25 cellular contexts compared by ENCODE assay signal in genomic region chr2:18325118-18325517, GRCh38.
DNase-seq lines count a peak whose midpoint lies in the region; ATAC-seq, FAIRE-seq and TF ChIP-seq lines count a peak whose summit lies in the region.
"Had no signal": no experiment of that assay in that cellular context is flagged by ENCODE, and none has a peak within 500 bp of the region (broad histone marks: within the 10 kb centered on the region; RNA-seq: fewer than 3 reads in every experiment).

No MANE protein-coding gene starts in this region.

- DNase-seq in DMS53 (lab: John Stamatoyannopoulos, UW) = peak; percentile 5
- no peak for DNase-seq in DMS53 treated with DMSO at 0.1 percent for 48 hours (lab: John Stamatoyannopoulos, UW; ENCODE audit: unreplicated experiment)
- peak; percentile 15 for DNase-seq in NCI-H748 (lab: John Stamatoyannopoulos, UW; ENCODE audit: unreplicated experiment)
- no peak for DNase-seq in NCI-H748 treated with DMSO at 0.1 percent for 48 hours (lab: John Stamatoyannopoulos, UW)
- DNase-seq in A549 (ENCODE audit: low read depth in 1 of 2, low spot score in 1 of 2) = no peak
- DNase-seq in RPMI8226 = peak; percentile 5
- DNase-seq in glomerular visceral epithelial cell (ENCODE audit: extremely low spot score) = no peak
- DNase-seq: ACHN; AML-193; BE2C; CD4-positive, alpha-beta T cell; CD8-positive, alpha-beta memory T cell; DMS 273 treated with DMSO at 0.1 percent for 48 hours; DND-41; GOT3; HFFc6 had no signal

- no peaks in the 10 kb centered on the region for H3K9me3 ChIP-seq in A549
- H3K9me3 ChIP-seq: BE2C; BLaER1 treated with 17β-estradiol and CSF1 and Interleukin-3, amounts not matched to agents 10 nM and 100 nM; HAP-1 had no signal

- no peaks in the 10 kb centered on the region for H3K4me1 ChIP-seq in A549
- H3K4me1 ChIP-seq: BE2C; BLaER1 treated with 17β-estradiol and CSF1 and Interleukin-3, amounts not matched to agents 10 nM and 100 nM; HAP-1 had no signal

- TF ChIP-seq RAD21 in A549 (conservative IDR thresholded peaks at IDR 0.05 in 1 of 2, IDR thresholded peaks at IDR 0.05 in 1 of 2) = no peak

- H3K4me2 ChIP-seq in A549 = no peak overlapping the region
- H3K4me2 ChIP-seq: BLaER1 treated with 17β-estradiol and CSF1 and Interleukin-3, amounts not matched to agents 10 nM and 100 nM had no signal

- ATAC-seq in A549 (no peak), GM21825 (IDR thresholded peaks at IDR 0.05; ENCODE audit: unreplicated experiment) (no peak)

- CTCF ChIA-PET in A549 (lab: Yijun Ruan, JAX) = interaction anchor here (0.7 kb wide), 1 partner anchor 1405 kb away, joined by 3 read pairs; no protein-coding TSS in a partner anchor

- WGBS in A549 (ENCODE audit: missing lambda C conversion rate) = 67% methylated on average over 5 of the region's 5 CpGs

- FAIRE-seq in A549 (lab: Jason Lieb, UNC) = no peak
- FAIRE-seq: A204.1, D721Med, G401.6, GM12892, H54 had no signal

- no peak for TF ChIP-seq CTCF in A549 (IDR thresholded peaks at IDR 0.05)

- POLR2A ChIA-PET in A549 (lab: Yijun Ruan, JAX) = no interaction called here

- no peak for TF ChIP-seq EP300 in A549 (IDR thresholded peaks at IDR 0.05)

- TF ChIP-seq POLR2A in A549 (IDR thresholded peaks at IDR 0.05; ENCODE audit: low read length) = no peak

- no peak overlapping the region for H3K27ac ChIP-seq in A549
- H3K27ac ChIP-seq: 22Rv1; BLaER1 treated with 17β-estradiol and CSF1 and Interleukin-3, amounts not matched to agents 10 nM and 100 nM had no signal

- H3K4me3 ChIP-seq in A549 = no peak overlapping the region
- H3K4me3 ChIP-seq: BLaER1 treated with 17β-estradiol and CSF1 and Interleukin-3, amounts not matched to agents 10 nM and 100 nM; HAP-1 had no signal

TF ChIP-seq in A549, 52 proteins besides CTCF, POLR2A, EP300 and RAD21:
- TF ChIP-seq BHLHE40 (IDR thresholded peaks at IDR 0.05; ENCODE audit: low read depth, low read length) = no peak
- peak; percentile 21 for TF ChIP-seq MAFK (IDR thresholded peaks at IDR 0.05; ENCODE audit: partially characterized antibody)
TF ChIP-seq in A549: peak in this region for 1.

Comparison
In these comparisons a context has a peak if more than half of its experiments do, and no peak if none do; other contexts are left out.
1. DNase-seq: peak in DMS53 (single experiment), NCI-H748 (single experiment) and RPMI8226 (single experiment); none in DMS53 treated with DMSO at 0.1 percent for 48 hours (single experiment), NCI-H748 treated with DMSO at 0.1 percent for 48 hours (single experiment), A549 (0 of 2) and glomerular visceral epithelial cell (single experiment).